16 cellular contexts compared by ENCODE assay signal in genomic region chrX:19005909-19006308, GRCh38. TPM values are rescaled to one million over a fixed set of nuclear protein-coding genes. Genes with fewer than 3 reads are reported as not detected.
DNase-seq lines count a peak whose midpoint lies in the region; ATAC-seq and TF ChIP-seq lines count a peak whose summit lies in the region.
"Had no signal": no experiment of that assay in that cellular context is flagged by ENCODE, and none has a peak within 500 bp of the region (broad histone marks: within the 10 kb centered on the region; RNA-seq: fewer than 3 reads in every experiment).

No MANE protein-coding gene starts in this region.

- DNase-seq in SIG-M5 treated with dmso at 0.1 percent for 504 hours (lab: John Stamatoyannopoulos, UW; ENCODE audit: unreplicated experiment) (peak; percentile 2), SIG-M5 (lab: John Stamatoyannopoulos, UW) (no peak), HT-29 (ENCODE audit: low spot score) (peak; percentile 16), renal cortical epithelial cell (ENCODE audit: low read depth) (peak; percentile 1), NCI-H1930 (lab: John Stamatoyannopoulos, UW) (no peak)
- no peak for DNase-seq in activated CD8-positive, alpha-beta memory T cell treated with anti-CD3 and anti-CD28 coated beads, Interleukin-2, amount 50 U/mL, for 48 hours
- DNase-seq: activated CD8-positive, alpha-beta memory T cell treated with anti-CD3 and anti-CD28 coated beads for 24 hours; activated effector memory CD4-positive, alpha-beta T cell treated with Interleukin-2 at 50 U/mL for 16 hours; Caco-2; GF-D8; mammary epithelial cell; natural killer cell; WERI-Rb-1 had no signal

- ATAC-seq in SK-N-SH treated with all-trans-retinoic acid at 6 μM for 48 hours (0 out of 3 replicates have a peak, but pooled peaks have one; percentile 20), GM18867 (IDR thresholded peaks at IDR 0.05; ENCODE audit: unreplicated experiment) (no peak)
- ATAC-seq: natural killer cell, Panc1 had no signal

TF ChIP-seq in SK-N-SH treated with all-trans-retinoic acid at 6 μM for 48 hours, 23 proteins besides CTCF, POLR2A, EP300 and RAD21:
- TF ChIP-seq ESRRG (CRISPR knock-in tag; IDR thresholded peaks at IDR 0.05) (no peak), ZNF565 (CRISPR knock-in tag; conservative IDR thresholded peaks at IDR 0.05; ENCODE audit: low read depth) (no peak)
TF ChIP-seq in SK-N-SH treated with all-trans-retinoic acid at 6 μM for 48 hours: peak in this region for 0.

RNA-seq across cellular contexts. Expression of gene PHKA2, which starts 22.0 kb away (rescaled TPM):
- 23.7 and 24.0 TPM in 2 replicates for total RNA-seq in HT-29 (2014; rRNA removed; shearing (Covaris generic))
- total RNA-seq in renal cortical epithelial cell: 6.3 and 15.3 TPM in 2 replicates

Comparison
In these comparisons a context has a peak if more than half of its experiments do, and no peak if none do; other contexts are left out.
1. DNase-seq: peak in SIG-M5 treated with dmso at 0.1 percent for 504 hours (single experiment), HT-29 (single experiment) and renal cortical epithelial cell (single experiment); none in SIG-M5 (single experiment), activated CD8-positive, alpha-beta memory T cell treated with anti-CD3 and anti-CD28 coated beads, Interleukin-2, amount 50 U/mL, for 48 hours (single experiment) and NCI-H1930 (0 of 2).